ENCODE assay signal across 17 cellular contexts in genomic region chr4:2324891-2325290, GRCh38.
A peak's percentile ranks its signal among the peaks of the same experiment; 100 is the strongest.
DNase-seq lines count a peak whose midpoint lies in the region; ATAC-seq and TF ChIP-seq lines count a peak whose summit lies in the region.
"Had no signal": no experiment of that assay in that cellular context is flagged by ENCODE, and none has a peak within 500 bp of the region (broad histone marks: within the 10 kb centered on the region; RNA-seq: fewer than 3 reads in every experiment).

No MANE protein-coding gene starts in this region.

- DNase-seq in AG09319 (ENCODE audit: extremely low read depth, low read depth) (peak; percentile 10), adipocyte (ENCODE audit: low read depth) (peak; percentile 47), fibroblast of mammary gland (ENCODE audit: low read depth) (peak; percentile 34), fibroblast of the aortic adventitia (ENCODE audit: low read depth) (peak; percentile 36), NCI-H2107 (lab: John Stamatoyannopoulos, UW) (no peak), NCI-H345 (lab: John Stamatoyannopoulos, UW) (no peak)
- DNase-seq: 8988T; ACHN; AML-193; Caco-2; Calu3; CD4-positive, alpha-beta T cell; DMS79 treated with DMSO at 0.1 percent for 48 hours; GF-D8 had no signal

- H3K9me3 ChIP-seq in adipocyte (ENCODE audit: control insufficient read depth, low read length): peaks cover 20% of the 10 kb centered on the region

- no peak for ATAC-seq in HG03039 (IDR thresholded peaks at IDR 0.05; ENCODE audit: unreplicated experiment)
- ATAC-seq: CD8-positive, alpha-beta T cell had no signal

- H3K4me3 ChIP-seq in adipocyte (ENCODE audit: low read length): no peak overlapping the region
- H3K4me3 ChIP-seq in fibroblast of mammary gland (ENCODE audit: control insufficient read depth, low read depth, low read length): no peak overlapping the region
- no peak overlapping the region for H3K4me3 ChIP-seq in fibroblast of the aortic adventitia (ENCODE audit: low read depth, low read length)
- H3K4me3 ChIP-seq: BLaER1 treated with 17β-estradiol and CSF1 and Interleukin-3, amounts not matched to agents 10 nM and 100 nM had no signal

- no peak overlapping the region for H3K9ac ChIP-seq in adipocyte (ENCODE audit: low read length)
- H3K9ac ChIP-seq: BLaER1 treated with 17β-estradiol and CSF1 and Interleukin-3, amounts not matched to agents 10 nM and 100 nM had no signal

- no peaks in the 10 kb centered on the region for H3K36me3 ChIP-seq in adipocyte (ENCODE audit: control insufficient read depth, insufficient read depth, low read length, severe bottlenecking)

- TF ChIP-seq CTCF in AG09319 (IDR thresholded peaks at IDR 0.05; ENCODE audit: low read depth, low read length) (no peak), fibroblast of mammary gland (conservative IDR thresholded peaks at IDR 0.05; ENCODE audit: control insufficient read depth, insufficient read depth, low read depth, low read length) (no peak), fibroblast of the aortic adventitia (IDR thresholded peaks at IDR 0.05; ENCODE audit: insufficient read depth, low read length) (no peak)

- no peaks in the 10 kb centered on the region for H3K27me3 ChIP-seq in adipocyte (replicated peaks; ENCODE audit: control insufficient read depth, insufficient read depth, low read length)

- peaks cover 9% of the 10 kb centered on the region for H3K4me1 ChIP-seq in adipocyte (ENCODE audit: control insufficient read depth, insufficient read depth, low read length)
- H3K4me1 ChIP-seq: Caco-2 had no signal

Comparison
In these comparisons a context has a peak if more than half of its experiments do, and no peak if none do; other contexts are left out.
1. DNase-seq: peak in AG09319 (single experiment), adipocyte (single experiment), fibroblast of mammary gland (single experiment) and fibroblast of the aortic adventitia (single experiment); none in NCI-H2107 (single experiment) and NCI-H345 (single experiment).